11 cellular contexts compared by ENCODE assay signal in the genomic region with DNA sequence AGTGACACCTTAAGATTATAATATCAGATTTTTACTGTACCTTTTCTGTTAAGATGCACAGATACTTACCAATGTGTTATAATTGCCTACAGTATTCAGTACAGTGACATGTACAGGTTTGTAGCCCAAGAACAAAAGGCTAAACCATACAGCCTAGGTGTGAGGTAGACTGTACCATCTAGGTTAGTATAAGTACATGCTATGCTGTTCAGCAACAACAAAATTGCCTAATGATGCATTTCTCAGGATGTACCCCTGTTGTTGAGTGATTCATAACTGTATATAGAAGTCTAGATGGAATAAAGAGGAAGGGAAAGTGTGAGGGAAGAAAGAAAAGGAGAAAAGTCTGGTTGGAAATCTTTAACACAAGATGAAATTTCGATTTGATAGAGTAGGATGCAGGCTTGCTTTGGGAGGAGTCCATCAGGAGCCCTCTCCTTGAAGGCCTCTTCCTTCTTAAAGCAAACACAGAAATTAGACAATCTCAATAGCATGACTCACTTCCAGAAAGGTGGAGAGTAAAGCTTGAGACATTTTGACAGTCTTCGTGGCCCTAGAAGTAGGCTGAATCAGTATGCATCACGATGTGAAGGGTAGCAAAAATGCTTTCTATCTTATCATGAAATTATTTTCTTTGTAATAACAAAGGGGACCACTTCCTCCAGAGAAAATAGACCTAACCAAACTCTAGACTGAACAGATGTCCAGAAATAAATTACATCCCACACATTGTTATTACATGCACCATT.
DNase-seq lines count a peak whose midpoint lies in the region; ATAC-seq, FAIRE-seq and TF ChIP-seq lines count a peak whose summit lies in the region.
"Had no signal": no experiment of that assay in that cellular context is flagged by ENCODE, and none has a peak within 500 bp of the region (broad histone marks: within the 10 kb centered on the region; RNA-seq: fewer than 3 reads in every experiment).

No MANE protein-coding gene starts in this region.

- no peaks in the 10 kb centered on the region; the same call in 1 of the 2 replicates for H4K20me1 ChIP-seq in HCT116 (ENCODE audit: insufficient read depth)
- no peaks in the 10 kb centered on the region for H4K20me1 ChIP-seq in OCI-LY7 (ENCODE audit: insufficient read depth, low read length)

- H3K9me3 ChIP-seq in HCT116 (ENCODE audit: control insufficient read depth in 1 of 2, insufficient read depth in 1 of 2, low read depth in 1 of 2, low read length in 2 of 2) (no peaks in the 10 kb centered on the region), OCI-LY7 (ENCODE audit: low read length) (no peaks in the 10 kb centered on the region)
- H3K9me3 ChIP-seq: mucosa of descending colon, sigmoid colon, uterus had no signal

- BruUV-seq in HCT116 (replicated peaks; lab: Mats Ljungman, UMichigan): no TSS peak
- BruUV-seq in OCI-LY7 (replicated peaks; lab: Mats Ljungman, UMichigan): no TSS peak

- H3K36me3 ChIP-seq in HCT116 (ENCODE audit: control insufficient read depth in 1 of 2, insufficient read depth in 2 of 2, low read length in 2 of 2) (no peaks in the 10 kb centered on the region), OCI-LY7 (ENCODE audit: insufficient read depth, low read length) (no peaks in the 10 kb centered on the region)
- H3K36me3 ChIP-seq: sigmoid colon, uterus had no signal

- intact Hi-C loops in HCT116 (cut with micrococcal nuclease): no loop called here
- intact Hi-C loops in OCI-LY7 (cut with micrococcal nuclease; ENCODE audit: unreplicated experiment): no loop called here

- no peaks in the 10 kb centered on the region for H3K9me2 ChIP-seq in HCT116 (ENCODE audit: insufficient read depth)
- no peaks in the 10 kb centered on the region for H3K9me2 ChIP-seq in OCI-LY7 (ENCODE audit: insufficient read depth, low read length)

- peak; percentile 73 for FAIRE-seq in D721Med (lab: Jason Lieb, UNC)

- peak overlapping the region; percentile 48; the same call in 1 of the 2 replicates for H3K27ac ChIP-seq in HCT116 (ENCODE audit: low read depth, low read length)
- H3K27ac ChIP-seq in OCI-LY7 (ENCODE audit: low read depth, low read length, poor library complexity, severe bottlenecking): no peak overlapping the region
- H3K27ac ChIP-seq: sigmoid colon had no signal

- CTCF ChIA-PET in HCT116 (lab: Charles Lee): no interaction called here
- CTCF ChIA-PET in OCI-LY7 (lab: Charles Lee; ENCODE audit: unreplicated experiment): no interaction called here

- RAD21 ChIA-PET in HCT116 (lab: Charles Lee; ENCODE audit: low non-redundant PET in 1 of 2, low total read pairs in 2 of 2, uncharacterized antibody in 2 of 2, unreplicated experiment in 2 of 2): no interaction called here

- H3K4me1 ChIP-seq in HCT116 (ENCODE audit: control insufficient read depth in 1 of 2, insufficient read depth in 2 of 2, low read length in 2 of 2) (peaks cover 38 to 57% of the 10 kb centered on the region in 2 experiments), OCI-LY7 (ENCODE audit: insufficient read depth, low read length, poor library complexity, severe bottlenecking) (no peaks in the 10 kb centered on the region)
- H3K4me1 ChIP-seq: sigmoid colon, uterus had no signal

- no peak overlapping the region for H3K9ac ChIP-seq in HCT116 (ENCODE audit: low read length)

- 0 out of 2 replicates have a peak, but pooled peaks cover 2% of the 10 kb centered on the region for H3K79me2 ChIP-seq in HCT116 (ENCODE audit: insufficient read depth, low read length)
- no peaks in the 10 kb centered on the region for H3K79me2 ChIP-seq in OCI-LY7 (ENCODE audit: insufficient read depth, low read depth, low read length)

- TF ChIP-seq POLR2A in HCT116 (IDR thresholded peaks at IDR 0.05; ENCODE audit: borderline replicate concordance, extremely low read depth, insufficient read depth, insufficient read length): no peak

- H2AFZ ChIP-seq in HCT116 (ENCODE audit: low read depth, low read length, poor library complexity, severe bottlenecking): peak overlapping the region; percentile 12
- H2AFZ ChIP-seq in OCI-LY7 (ENCODE audit: low read length): no peak overlapping the region

- peak; percentile 74 for ATAC-seq in HCT116
- ATAC-seq in HG02870 (IDR thresholded peaks at IDR 0.05; ENCODE audit: unreplicated experiment): no peak
- ATAC-seq: mucosa of descending colon had no signal

- H3K4me3 ChIP-seq in HCT116 (replicated peaks in 1 of 2; ENCODE audit: low read depth in 1 of 2, low read length in 2 of 2) (peak overlapping the region in 1 of 2 experiments; percentile 1; a peak in 1 of 4 replicates), OCI-LY7 (ENCODE audit: low read depth, low read length, poor library complexity, severe bottlenecking) (no peak overlapping the region)
- H3K4me3 ChIP-seq: mucosa of descending colon, sigmoid colon, uterus had no signal

- POLR2A ChIA-PET in HCT116 (lab: Charles Lee) (no interaction called here), OCI-LY7 (lab: Charles Lee) (interaction anchor here (0.8 to 1.4 kb wide), 2 partner anchors 10 to 35 kb away, joined by 3 to 4 read pairs; no protein-coding TSS in a partner anchor)

- H3K4me2 ChIP-seq in HCT116 (ENCODE audit: low read length) (peak overlapping the region; percentile 63), OCI-LY7 (ENCODE audit: low read length) (no peak overlapping the region)

- TF ChIP-seq CTCF in D721Med (IDR thresholded peaks at IDR 0.05; ENCODE audit: insufficient read depth, missing control alignments) (no peak), HCT116 (IDR thresholded peaks at IDR 0.05 in 2 of 3, conservative IDR thresholded peaks at IDR 0.05 in 1 of 3; ENCODE audit: borderline replicate concordance in 1 of 3, insufficient read depth in 1 of 3, low read depth in 2 of 3, low read length in 2 of 3) (no peak), OCI-LY7 (conservative IDR thresholded peaks at IDR 0.05; ENCODE audit: low read length) (no peak)

- no peak for TF ChIP-seq RAD21 in HCT116 (IDR thresholded peaks at IDR 0.05; ENCODE audit: low read depth)

- DNase-seq in D721Med (ENCODE audit: insufficient read length, low spot score) (no peak), HCT116 (ENCODE audit: low read depth, low spot score) (peak; percentile 46), RPMI7951 (ENCODE audit: low read depth) (peak; percentile 66), glomerular visceral epithelial cell (ENCODE audit: extremely low spot score) (peak; percentile 6), OCI-LY7 (ENCODE audit: low spot score) (no peak), NCI-H524 (lab: John Stamatoyannopoulos, UW) (no peak), NCI-H1048 (lab: John Stamatoyannopoulos, UW) (no peak)
- DNase-seq: mucosa of descending colon, sigmoid colon, uterus had no signal

- no peaks in the 10 kb centered on the region for H3K27me3 ChIP-seq in HCT116 (ENCODE audit: insufficient read depth, low read length)
- H3K27me3 ChIP-seq: sigmoid colon, uterus had no signal

TF ChIP-seq in HCT116, 20 proteins besides CTCF, POLR2A, EP300 and RAD21 (continues in another document):
- no peak for TF ChIP-seq ZNF274 (IDR thresholded peaks at IDR 0.05; ENCODE audit: low read depth, low read length)
- TF ChIP-seq, protein P1, sequence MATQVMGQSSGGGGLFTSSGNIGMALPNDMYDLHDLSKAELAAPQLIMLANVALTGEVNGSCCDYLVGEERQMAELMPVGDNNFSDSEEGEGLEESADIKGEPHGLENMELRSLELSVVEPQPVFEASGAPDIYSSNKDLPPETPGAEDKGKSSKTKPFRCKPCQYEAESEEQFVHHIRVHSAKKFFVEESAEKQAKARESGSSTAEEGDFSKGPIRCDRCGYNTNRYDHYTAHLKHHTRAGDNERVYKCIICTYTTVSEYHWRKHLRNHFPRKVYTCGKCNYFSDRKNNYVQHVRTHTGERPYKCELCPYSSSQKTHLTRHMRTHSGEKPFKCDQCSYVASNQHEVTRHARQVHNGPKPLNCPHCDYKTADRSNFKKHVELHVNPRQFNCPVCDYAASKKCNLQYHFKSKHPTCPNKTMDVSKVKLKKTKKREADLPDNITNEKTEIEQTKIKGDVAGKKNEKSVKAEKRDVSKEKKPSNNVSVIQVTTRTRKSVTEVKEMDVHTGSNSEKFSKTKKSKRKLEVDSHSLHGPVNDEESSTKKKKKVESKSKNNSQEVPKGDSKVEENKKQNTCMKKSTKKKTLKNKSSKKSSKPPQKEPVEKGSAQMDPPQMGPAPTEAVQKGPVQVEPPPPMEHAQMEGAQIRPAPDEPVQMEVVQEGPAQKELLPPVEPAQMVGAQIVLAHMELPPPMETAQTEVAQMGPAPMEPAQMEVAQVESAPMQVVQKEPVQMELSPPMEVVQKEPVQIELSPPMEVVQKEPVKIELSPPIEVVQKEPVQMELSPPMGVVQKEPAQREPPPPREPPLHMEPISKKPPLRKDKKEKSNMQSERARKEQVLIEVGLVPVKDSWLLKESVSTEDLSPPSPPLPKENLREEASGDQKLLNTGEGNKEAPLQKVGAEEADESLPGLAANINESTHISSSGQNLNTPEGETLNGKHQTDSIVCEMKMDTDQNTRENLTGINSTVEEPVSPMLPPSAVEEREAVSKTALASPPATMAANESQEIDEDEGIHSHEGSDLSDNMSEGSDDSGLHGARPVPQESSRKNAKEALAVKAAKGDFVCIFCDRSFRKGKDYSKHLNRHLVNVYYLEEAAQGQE (IDR thresholded peaks at IDR 0.05; ENCODE audit: low read depth): no peak
- TF ChIP-seq ELF1 (IDR thresholded peaks at IDR 0.05; ENCODE audit: borderline replicate concordance, low read depth): no peak
- TF ChIP-seq EGR1 (IDR thresholded peaks at IDR 0.05; ENCODE audit: low read depth): no peak
- TF ChIP-seq TCF7L2 (IDR thresholded peaks at IDR 0.05; ENCODE audit: borderline replicate concordance, extremely low read depth, insufficient read depth, insufficient read length): no peak
- TF ChIP-seq, protein P2, sequence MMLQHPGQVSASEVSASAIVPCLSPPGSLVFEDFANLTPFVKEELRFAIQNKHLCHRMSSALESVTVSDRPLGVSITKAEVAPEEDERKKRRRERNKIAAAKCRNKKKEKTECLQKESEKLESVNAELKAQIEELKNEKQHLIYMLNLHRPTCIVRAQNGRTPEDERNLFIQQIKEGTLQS (IDR thresholded peaks at IDR 0.05): no peak
- no peak for TF ChIP-seq EZH2 (IDR thresholded peaks at IDR 0.05)
- TF ChIP-seq, protein P3, sequence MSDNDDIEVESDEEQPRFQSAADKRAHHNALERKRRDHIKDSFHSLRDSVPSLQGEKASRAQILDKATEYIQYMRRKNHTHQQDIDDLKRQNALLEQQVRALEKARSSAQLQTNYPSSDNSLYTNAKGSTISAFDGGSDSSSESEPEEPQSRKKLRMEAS (IDR thresholded peaks at IDR 0.05): peak; percentile 47
- peak; percentile 16 for TF ChIP-seq YY1 (IDR thresholded peaks at IDR 0.05; ENCODE audit: extremely low read depth, insufficient replicate concordance, low read depth, low read length)
- TF ChIP-seq JUND (IDR thresholded peaks at IDR 0.05): peak; percentile 72
- TF ChIP-seq CBX3 (IDR thresholded peaks at IDR 0.05; ENCODE audit: low read depth): peak; percentile 66; the same call in 1 of the 2 replicates
- TF ChIP-seq ZFX (IDR thresholded peaks at IDR 0.05): no peak
- TF ChIP-seq EZH2phosphoT487 (IDR thresholded peaks at IDR 0.05; ENCODE audit: borderline replicate concordance): no peak
- TF ChIP-seq SP1 (IDR thresholded peaks at IDR 0.05; ENCODE audit: low read depth): peak; percentile 56; the same call in 1 of the 2 replicates
- no peak for TF ChIP-seq SIN3A (IDR thresholded peaks at IDR 0.05; ENCODE audit: low read depth)

Comparison
In these comparisons a context has a peak if more than half of its experiments do, and no peak if none do; other contexts are left out.
1. DNase-seq: peak in HCT116 (single experiment), RPMI7951 (single experiment) and glomerular visceral epithelial cell (single experiment); none in D721Med (single experiment), OCI-LY7 (single experiment), NCI-H524 (0 of 2) and NCI-H1048 (single experiment).